13 cellular contexts compared by ENCODE assay signal in genomic region chr9:137311971-137312851, GRCh38. TPM values are rescaled to one million over a fixed set of nuclear protein-coding genes. Genes with fewer than 3 reads are reported as not detected.
DNase-seq lines count a peak whose midpoint lies in the region; ATAC-seq, FAIRE-seq and TF ChIP-seq lines count a peak whose summit lies in the region.
"Had no signal": no experiment of that assay in that cellular context is flagged by ENCODE, and none has a peak within 500 bp of the region (broad histone marks: within the 10 kb centered on the region; RNA-seq: fewer than 3 reads in every experiment).

No MANE protein-coding gene starts in this region.

- H3K4me2 ChIP-seq in PC-3 (ENCODE audit: low read length) = peak overlapping the region; percentile 65

- peaks cover 0 to 2% (median 0%) of the 10 kb centered on the region in 7 donors for H3K4me1 Mint-ChIP-seq in naive thymus-derived CD4-positive, alpha-beta T cell

- POLR2A ChIA-PET in PC-3 (lab: Charles Lee; ENCODE audit: unreplicated experiment) = interaction anchor here (0.6 kb wide), 1 partner anchor 9 kb away, joined by 3 read pairs; no protein-coding TSS in a partner anchor
- POLR2A ChIA-PET in naive thymus-derived CD4-positive, alpha-beta T cell (lab: Charles Lee) = no interaction called here

- no peaks in the 10 kb centered on the region for H3F3A ChIP-seq in PC-3 (ENCODE audit: low read length, unreplicated experiment)

- no peaks in the 10 kb centered on the region for H3K36me3 ChIP-seq in PC-3 (ENCODE audit: low read depth, low read length)
- no peaks in the 10 kb centered on the region for H3K36me3 ChIP-seq in small intestine (ENCODE audit: control insufficient read depth in 2 of 2, insufficient read depth in 2 of 2, low read length in 2 of 2)
- H3K36me3 ChIP-seq in naive thymus-derived CD4-positive, alpha-beta T cell (ENCODE audit: control insufficient read depth in 2 of 3, insufficient read depth in 3 of 3, low read length in 3 of 3) = no peaks in the 10 kb centered on the region
- H3K36me3 ChIP-seq: HAP-1 had no signal

- BruUV-seq in PC-3 (replicated peaks; lab: Mats Ljungman, UMichigan) = no TSS peak

- peak overlapping the region; percentile 94 for H3K9ac ChIP-seq in PC-3 (ENCODE audit: low read length)

- TF ChIP-seq CTCF in D721Med (IDR thresholded peaks at IDR 0.05; ENCODE audit: insufficient read depth, missing control alignments) = no peak
- no peak for TF ChIP-seq CTCF in PC-3 (conservative IDR thresholded peaks at IDR 0.05; ENCODE audit: low read depth, low read length)
- TF ChIP-seq CTCF in foreskin keratinocyte (conservative IDR thresholded peaks at IDR 0.05) = no peak

- no peak overlapping the region for H3K4me3 Mint-ChIP-seq in naive thymus-derived CD4-positive, alpha-beta T cell
- H3K4me3 Mint-ChIP-seq: CD8-positive, alpha-beta memory T cell; stimulated activated memory B cell treated with anti-CD40 and anti-IgM and Interleukin-4, amounts not matched to agents 10 μg/mL and 1 μg/mL and 100 μg/mL, for 72 hours had no signal

- H4K20me1 ChIP-seq in PC-3 (ENCODE audit: low read length) = no peaks in the 10 kb centered on the region

- DNase-seq in D721Med (ENCODE audit: insufficient read length, low spot score) = peak; percentile 20
- no peak for DNase-seq in PC-3
- no peak for DNase-seq in foreskin keratinocyte
- no peak for DNase-seq in small intestine
- no peak for DNase-seq in activated gamma-delta T cell treated with Interleukin-2 at 50 U/mL for 16 hours
- no peak for DNase-seq in naive thymus-derived CD4-positive, alpha-beta T cell
- DNase-seq in stimulated activated naive CD8-positive, alpha-beta T cell treated with anti-CD3 and anti-CD28 coated beads, Interleukin-15, Interleukin-2, amounts not matched to agents 100 U/mL and 50 U/mL, for 24 hours = no peak
- no peak for DNase-seq in medulla oblongata (ENCODE audit: extremely low spot score)
- DNase-seq: midbrain, NCI-H2081 had no signal

- no peaks in the 10 kb centered on the region for H3K79me2 ChIP-seq in PC-3 (ENCODE audit: low read length)

- no peak overlapping the region for H3K27ac Mint-ChIP-seq in naive thymus-derived CD4-positive, alpha-beta T cell
- H3K27ac Mint-ChIP-seq: CD8-positive, alpha-beta memory T cell; stimulated activated memory B cell treated with anti-CD40 and anti-IgM and Interleukin-4, amounts not matched to agents 10 μg/mL and 1 μg/mL and 100 μg/mL, for 72 hours had no signal

- H3K27me3 ChIP-seq in PC-3 (ENCODE audit: low read length) = no peaks in the 10 kb centered on the region
- peaks cover 29% of the 10 kb centered on the region for H3K27me3 ChIP-seq in foreskin keratinocyte
- no peaks in the 10 kb centered on the region for H3K27me3 ChIP-seq in small intestine (ENCODE audit: control insufficient read depth in 2 of 2, insufficient read depth in 2 of 2, low read length in 2 of 2)
- H3K27me3 ChIP-seq in naive thymus-derived CD4-positive, alpha-beta T cell (ENCODE audit: control insufficient read depth in 2 of 2, insufficient read depth in 2 of 2, low read length in 2 of 2) = no peaks in the 10 kb centered on the region

- no peaks in the 10 kb centered on the region for H3K36me3 Mint-ChIP-seq in naive thymus-derived CD4-positive, alpha-beta T cell
- H3K36me3 Mint-ChIP-seq: CD8-positive, alpha-beta memory T cell; stimulated activated memory B cell treated with anti-CD40 and anti-IgM and Interleukin-4, amounts not matched to agents 10 μg/mL and 1 μg/mL and 100 μg/mL, for 72 hours had no signal

- H3K9me3 Mint-ChIP-seq in naive thymus-derived CD4-positive, alpha-beta T cell = no peaks in the 10 kb centered on the region
- H3K9me3 Mint-ChIP-seq: CD8-positive, alpha-beta memory T cell; stimulated activated memory B cell treated with anti-CD40 and anti-IgM and Interleukin-4, amounts not matched to agents 10 μg/mL and 1 μg/mL and 100 μg/mL, for 72 hours had no signal

- ATAC-seq in PC-3 (no peak), foreskin keratinocyte (peak; percentile 1)
- ATAC-seq in naive thymus-derived CD4-positive, alpha-beta T cell = no peak
- ATAC-seq in stimulated activated naive CD8-positive, alpha-beta T cell treated with anti-CD3 and anti-CD28 coated beads, Interleukin-15, Interleukin-2, amounts not matched to agents 100 U/mL and 50 U/mL, for 24 hours = no peak
- ATAC-seq: stimulated activated memory B cell treated with anti-CD40 and anti-IgM and Interleukin-4, amounts not matched to agents 10 μg/mL and 1 μg/mL and 100 μg/mL, for 72 hours had no signal

- H3K9me2 ChIP-seq in PC-3 (replicated peaks; ENCODE audit: low read length) = no peaks in the 10 kb centered on the region

- intact Hi-C loops in PC-3 (cut with micrococcal nuclease) = no loop called here
- intact Hi-C loops in naive thymus-derived CD4-positive, alpha-beta T cell (cut with micrococcal nuclease) = no loop called here

- H3K27ac ChIP-seq in PC-3 (ENCODE audit: low read length) (peak overlapping the region; percentile 97), foreskin keratinocyte (peak overlapping the region; percentile 99), small intestine (ENCODE audit: low read depth in 1 of 2, low read length in 1 of 2) (peak overlapping the region; percentile 60 to 94)
- H3K27ac ChIP-seq in naive thymus-derived CD4-positive, alpha-beta T cell (ENCODE audit: low read depth, low read length) = no peak overlapping the region

- H3K4me1 ChIP-seq in PC-3 (ENCODE audit: insufficient read depth, low read length) (peaks cover 29% of the 10 kb centered on the region), foreskin keratinocyte (peaks cover 18% of the 10 kb centered on the region), small intestine (ENCODE audit: control insufficient read depth in 2 of 2, insufficient read depth in 1 of 2, low read depth in 1 of 2, low read length in 1 of 2) (peaks cover 2 to 7% of the 10 kb centered on the region in 2 donors)
- H3K4me1 ChIP-seq in naive thymus-derived CD4-positive, alpha-beta T cell (ENCODE audit: control insufficient read depth in 2 of 2, insufficient read depth in 2 of 2, low read length in 2 of 2) = no peaks in the 10 kb centered on the region
- H3K4me1 ChIP-seq: HAP-1 had no signal

- H2AFZ ChIP-seq in PC-3 (ENCODE audit: low read length) = no peak overlapping the region

- no peak for FAIRE-seq in D721Med (lab: Jason Lieb, UNC)
- FAIRE-seq in small intestine (lab: Jason Lieb, UNC) = no peak

- H3K4me3 ChIP-seq in PC-3 (ENCODE audit: low read length) (no peak overlapping the region), small intestine (ENCODE audit: low read depth in 1 of 2, low read length in 2 of 2) (no peak overlapping the region)
- no peak overlapping the region for H3K4me3 ChIP-seq in naive thymus-derived CD4-positive, alpha-beta T cell (ENCODE audit: low read length)
- H3K4me3 ChIP-seq: HAP-1 had no signal

- CTCF ChIA-PET in PC-3 (lab: Charles Lee) = no interaction called here
- CTCF ChIA-PET in naive thymus-derived CD4-positive, alpha-beta T cell (lab: Charles Lee) = interaction anchor here (1.0 kb wide), 1 partner anchor 10 kb away, joined by 3 read pairs; the partner anchor contains the start of gene NRARP

- H3K27me3 Mint-ChIP-seq in naive thymus-derived CD4-positive, alpha-beta T cell = peaks cover 0 to 3% (median 0%) of the 10 kb centered on the region in 5 donors

- H3K9me3 ChIP-seq in PC-3 (ENCODE audit: low read length) (no peaks in the 10 kb centered on the region), small intestine (ENCODE audit: control insufficient read depth, low read depth) (no peaks in the 10 kb centered on the region)
- H3K9me3 ChIP-seq in naive thymus-derived CD4-positive, alpha-beta T cell (ENCODE audit: control insufficient read depth in 2 of 3, low read length in 3 of 3) = no peaks in the 10 kb centered on the region
- H3K9me3 ChIP-seq: HAP-1 had no signal

- 34 to 59% (median 36%) methylated on average over 27 to 28 of the region's 28 CpGs for WGBS in small intestine, 3 donors

RNA-seq across cellular contexts. Expression of gene NRARP, which starts 10.1 kb away (rescaled TPM):
- total RNA-seq in PC-3 (2014; rRNA removed) (35.5 and 36.8 TPM in 2 replicates), foreskin keratinocyte (0.81 and 1.1 TPM in 2 replicates)
- polyA plus RNA-seq in foreskin keratinocyte (0.76 and 0.96 TPM in 2 replicates), small intestine (10 to 100 TPM in 1 of 3 donors, 1 to 10 TPM in 2; 3.2 to 12.6 (median 5.1) TPM)
- total RNA-seq in naive thymus-derived CD4-positive, alpha-beta T cell = 1 to 10 TPM in 3 of 5 experiments, under 1 TPM in 2; 0.70 to 2.7 (median 1.7) TPM
- polyA plus RNA-seq in naive thymus-derived CD4-positive, alpha-beta T cell = not detected
- polyA plus RNA-seq: CD8-positive, alpha-beta memory T cell had no signal

RNA-seq across cellular contexts. Expression of gene TOR4A, which starts 34.7 kb away (rescaled TPM):
- total RNA-seq in PC-3 (2014; rRNA removed) = 28.9 and 32.7 TPM in 2 replicates
- total RNA-seq in foreskin keratinocyte = 15.8 and 19.9 TPM in 2 replicates
- polyA plus RNA-seq in foreskin keratinocyte = 11.8 and 15.7 TPM in 2 replicates
- polyA plus RNA-seq in small intestine = 10 to 100 TPM in 1 of 3 donors, 1 to 10 TPM in 2; 3.4 to 21.5 (median 9.7) TPM
- 10 to 100 TPM in 2 of 5 experiments, 1 to 10 TPM in 2, under 1 TPM in 1; 0.84 to 16.6 (median 2.3) TPM for total RNA-seq in naive thymus-derived CD4-positive, alpha-beta T cell
- polyA plus RNA-seq in naive thymus-derived CD4-positive, alpha-beta T cell = under 1 TPM in 1 of 2 donors, not detected in 1; 0.07 TPM

RNA-seq across cellular contexts. Expression of gene NELFB, which starts 57.1 kb away (rescaled TPM):
- 50.7 and 69.5 TPM in 2 replicates for total RNA-seq in PC-3 (2014; rRNA removed)
- 47.5 and 51.3 TPM in 2 replicates for total RNA-seq in foreskin keratinocyte
- polyA plus RNA-seq in foreskin keratinocyte = 50.3 and 54.3 TPM in 2 replicates
- polyA plus RNA-seq in small intestine = 10 to 100 TPM; 34.7 to 62.5 (median 34.9) TPM
- total RNA-seq in naive thymus-derived CD4-positive, alpha-beta T cell = 10 to 100 TPM; 33.4 to 64.2 (median 38.9) TPM
- 10 to 100 TPM; 22.9 to 36.5 TPM for polyA plus RNA-seq in naive thymus-derived CD4-positive, alpha-beta T cell
